1 cellular context compared by ENCODE assay signal in the genomic region with DNA sequence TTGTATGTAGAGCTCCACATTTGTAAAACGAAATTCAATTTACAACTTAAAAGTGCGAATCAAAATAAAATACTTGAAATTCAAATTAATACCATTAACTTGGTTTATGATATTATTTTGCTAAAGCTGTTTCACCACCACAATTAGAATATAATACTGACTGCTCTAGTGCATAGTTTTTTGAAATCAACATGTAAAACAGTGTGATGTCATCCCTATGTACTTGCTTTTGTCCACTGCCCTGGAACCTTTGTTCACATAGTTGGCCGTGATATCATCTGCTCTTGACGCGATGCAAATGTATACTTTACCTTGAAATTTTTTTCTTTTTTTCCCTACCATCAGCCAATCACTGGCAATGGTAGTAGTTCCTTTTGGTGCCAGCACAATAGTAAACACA.
TF ChIP-seq lines count a peak whose summit lies in the region.

No MANE protein-coding gene starts in this region.

TF ChIP-seq in HepG2, 621 proteins besides CTCF, POLR2A, EP300 and RAD21 (continued from another document):
- TF ChIP-seq, protein P1, sequence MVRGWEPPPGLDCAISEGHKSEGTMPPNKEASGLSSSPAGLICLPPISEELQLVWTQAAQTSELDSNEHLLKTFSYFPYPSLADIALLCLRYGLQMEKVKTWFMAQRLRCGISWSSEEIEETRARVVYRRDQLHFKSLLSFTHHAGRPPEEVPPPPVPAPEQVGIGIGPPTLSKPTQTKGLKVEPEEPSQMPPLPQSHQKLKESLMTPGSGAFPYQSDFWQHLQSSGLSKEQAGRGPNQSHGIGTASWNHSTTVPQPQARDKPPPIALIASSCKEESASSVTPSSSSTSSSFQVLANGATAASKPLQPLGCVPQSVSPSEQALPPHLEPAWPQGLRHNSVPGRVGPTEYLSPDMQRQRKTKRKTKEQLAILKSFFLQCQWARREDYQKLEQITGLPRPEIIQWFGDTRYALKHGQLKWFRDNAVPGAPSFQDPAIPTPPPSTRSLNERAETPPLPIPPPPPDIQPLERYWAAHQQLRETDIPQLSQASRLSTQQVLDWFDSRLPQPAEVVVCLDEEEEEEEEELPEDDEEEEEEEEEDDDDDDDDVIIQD (CRISPR knock-in tag; IDR thresholded peaks at IDR 0.05; ENCODE audit: low read depth), result no peak
- peak; percentile 68; the same call in 1 of the 2 replicates for TF ChIP-seq ATF7 (IDR thresholded peaks at IDR 0.05)
- no peak for TF ChIP-seq ATF7 (CRISPR knock-in tag; IDR thresholded peaks at IDR 0.05)
